In genomic region chr2:199955339-199956061, GRCh38 we compare ENCODE assay signal across 1 cellular context.
TF ChIP-seq lines count a peak whose summit lies in the region.

A gene with protein sequence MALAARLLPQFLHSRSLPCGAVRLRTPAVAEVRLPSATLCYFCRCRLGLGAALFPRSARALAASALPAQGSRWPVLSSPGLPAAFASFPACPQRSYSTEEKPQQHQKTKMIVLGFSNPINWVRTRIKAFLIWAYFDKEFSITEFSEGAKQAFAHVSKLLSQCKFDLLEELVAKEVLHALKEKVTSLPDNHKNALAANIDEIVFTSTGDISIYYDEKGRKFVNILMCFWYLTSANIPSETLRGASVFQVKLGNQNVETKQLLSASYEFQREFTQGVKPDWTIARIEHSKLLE (plus strand): TSS chr2:199955582. CDS start chr2:199955799, 217 bp downstream.
Gene TYW5 (minus strand): TSS chr2:199955491. CDS start chr2:199955470, 21 bp downstream.

TF ChIP-seq in HepG2, 621 proteins besides CTCF, POLR2A, EP300 and RAD21 (continued from another document and continues in another):
- TF ChIP-seq ZNF281 (CRISPR knock-in tag; IDR thresholded peaks at IDR 0.05; ENCODE audit: borderline replicate concordance) (no peak; the same call in 1 of the 2 replicates), ZNF530 (CRISPR knock-in tag; IDR thresholded peaks at IDR 0.05; ENCODE audit: low read depth) (peak; percentile 67; the same call in 1 of the 2 replicates), TBX3 (IDR thresholded peaks at IDR 0.05; ENCODE audit: borderline replicate concordance) (peak; percentile 92), PAF1 (CRISPR knock-in tag; IDR thresholded peaks at IDR 0.05) (no peak), CREM (IDR thresholded peaks at IDR 0.05) (peak; percentile 67), CREM (CRISPR knock-in tag; IDR thresholded peaks at IDR 0.05) (peak; percentile 40; the same call in 1 of the 2 replicates), REPIN1 (CRISPR knock-in tag; IDR thresholded peaks at IDR 0.05; ENCODE audit: borderline replicate concordance, low read depth) (peak; percentile 99), ZNF34 (CRISPR knock-in tag; IDR thresholded peaks at IDR 0.05; ENCODE audit: borderline replicate concordance) (peak; percentile 29; the same call in 1 of the 2 replicates), ZNF569 (CRISPR knock-in tag; IDR thresholded peaks at IDR 0.05; ENCODE audit: borderline replicate concordance) (no peak; the same call in 1 of the 2 replicates), NFE2L2 (IDR thresholded peaks at IDR 0.05; ENCODE audit: low read length) (no peak), TEAD2 (CRISPR knock-in tag; IDR thresholded peaks at IDR 0.05) (no peak), ZNF292 (CRISPR knock-in tag; IDR thresholded peaks at IDR 0.05; ENCODE audit: borderline replicate concordance, low read depth) (peak; percentile 92), SMARCC2 (IDR thresholded peaks at IDR 0.05) (no peak), ZNF724P (CRISPR knock-in tag; IDR thresholded peaks at IDR 0.05; ENCODE audit: borderline replicate concordance) (0 out of 2 replicates have a peak, but pooled peaks have one; percentile 96), NRL (CRISPR knock-in tag; IDR thresholded peaks at IDR 0.05; ENCODE audit: borderline replicate concordance) (peak; percentile 95; the same call in 1 of the 2 replicates), ATF6 (CRISPR knock-in tag; conservative IDR thresholded peaks at IDR 0.05) (peak; percentile 67; the same call in 1 of the 2 replicates), HMGXB4 (CRISPR knock-in tag; IDR thresholded peaks at IDR 0.05; ENCODE audit: borderline replicate concordance in 1 of 2, low read depth in 1 of 2) (peak; percentile 98 to 99; a peak in 3 of 4 replicates), GABPB1 (CRISPR knock-in tag; IDR thresholded peaks at IDR 0.05) (peak; percentile 99), TFDP2 (CRISPR knock-in tag; IDR thresholded peaks at IDR 0.05) (peak; percentile 78; the same call in 1 of the 2 replicates), NAIF1 (CRISPR knock-in tag; IDR thresholded peaks at IDR 0.05; ENCODE audit: borderline replicate concordance) (peak; percentile 96), ZNF7 (CRISPR knock-in tag; IDR thresholded peaks at IDR 0.05) (no peak), ZBTB37 (CRISPR knock-in tag; IDR thresholded peaks at IDR 0.05) (no peak), E2F2 (CRISPR knock-in tag; IDR thresholded peaks at IDR 0.05; ENCODE audit: borderline replicate concordance) (no peak), NCOA1 (CRISPR knock-in tag; IDR thresholded peaks at IDR 0.05) (peak; percentile 94), RFX3 (CRISPR knock-in tag; IDR thresholded peaks at IDR 0.05) (peak; percentile 40), TIGD3 (CRISPR knock-in tag; IDR thresholded peaks at IDR 0.05; ENCODE audit: borderline replicate concordance) (no peak), ZNF557 (CRISPR knock-in tag; IDR thresholded peaks at IDR 0.05) (0 out of 2 replicates have a peak, but pooled peaks have one; percentile 58), ZFP90 (CRISPR knock-in tag; IDR thresholded peaks at IDR 0.05; ENCODE audit: borderline replicate concordance) (peak; percentile 84), TCF7L2 (IDR thresholded peaks at IDR 0.05; ENCODE audit: low read depth, low read length) (no peak)
- TF ChIP-seq, protein P1, sequence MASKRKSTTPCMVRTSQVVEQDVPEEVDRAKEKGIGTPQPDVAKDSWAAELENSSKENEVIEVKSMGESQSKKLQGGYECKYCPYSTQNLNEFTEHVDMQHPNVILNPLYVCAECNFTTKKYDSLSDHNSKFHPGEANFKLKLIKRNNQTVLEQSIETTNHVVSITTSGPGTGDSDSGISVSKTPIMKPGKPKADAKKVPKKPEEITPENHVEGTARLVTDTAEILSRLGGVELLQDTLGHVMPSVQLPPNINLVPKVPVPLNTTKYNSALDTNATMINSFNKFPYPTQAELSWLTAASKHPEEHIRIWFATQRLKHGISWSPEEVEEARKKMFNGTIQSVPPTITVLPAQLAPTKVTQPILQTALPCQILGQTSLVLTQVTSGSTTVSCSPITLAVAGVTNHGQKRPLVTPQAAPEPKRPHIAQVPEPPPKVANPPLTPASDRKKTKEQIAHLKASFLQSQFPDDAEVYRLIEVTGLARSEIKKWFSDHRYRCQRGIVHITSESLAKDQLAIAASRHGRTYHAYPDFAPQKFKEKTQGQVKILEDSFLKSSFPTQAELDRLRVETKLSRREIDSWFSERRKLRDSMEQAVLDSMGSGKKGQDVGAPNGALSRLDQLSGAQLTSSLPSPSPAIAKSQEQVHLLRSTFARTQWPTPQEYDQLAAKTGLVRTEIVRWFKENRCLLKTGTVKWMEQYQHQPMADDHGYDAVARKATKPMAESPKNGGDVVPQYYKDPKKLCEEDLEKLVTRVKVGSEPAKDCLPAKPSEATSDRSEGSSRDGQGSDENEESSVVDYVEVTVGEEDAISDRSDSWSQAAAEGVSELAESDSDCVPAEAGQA (IDR thresholded peaks at IDR 0.05; ENCODE audit: low read depth): no peak
- TF ChIP-seq, protein P1 (CRISPR knock-in tag; IDR thresholded peaks at IDR 0.05; ENCODE audit: borderline replicate concordance): no peak
- TF ChIP-seq, protein P2, sequence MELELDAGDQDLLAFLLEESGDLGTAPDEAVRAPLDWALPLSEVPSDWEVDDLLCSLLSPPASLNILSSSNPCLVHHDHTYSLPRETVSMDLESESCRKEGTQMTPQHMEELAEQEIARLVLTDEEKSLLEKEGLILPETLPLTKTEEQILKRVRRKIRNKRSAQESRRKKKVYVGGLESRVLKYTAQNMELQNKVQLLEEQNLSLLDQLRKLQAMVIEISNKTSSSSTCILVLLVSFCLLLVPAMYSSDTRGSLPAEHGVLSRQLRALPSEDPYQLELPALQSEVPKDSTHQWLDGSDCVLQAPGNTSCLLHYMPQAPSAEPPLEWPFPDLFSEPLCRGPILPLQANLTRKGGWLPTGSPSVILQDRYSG (CRISPR knock-in tag; IDR thresholded peaks at IDR 0.05): no peak; the same call in 1 of the 2 replicates
- TF ChIP-seq, protein P3, sequence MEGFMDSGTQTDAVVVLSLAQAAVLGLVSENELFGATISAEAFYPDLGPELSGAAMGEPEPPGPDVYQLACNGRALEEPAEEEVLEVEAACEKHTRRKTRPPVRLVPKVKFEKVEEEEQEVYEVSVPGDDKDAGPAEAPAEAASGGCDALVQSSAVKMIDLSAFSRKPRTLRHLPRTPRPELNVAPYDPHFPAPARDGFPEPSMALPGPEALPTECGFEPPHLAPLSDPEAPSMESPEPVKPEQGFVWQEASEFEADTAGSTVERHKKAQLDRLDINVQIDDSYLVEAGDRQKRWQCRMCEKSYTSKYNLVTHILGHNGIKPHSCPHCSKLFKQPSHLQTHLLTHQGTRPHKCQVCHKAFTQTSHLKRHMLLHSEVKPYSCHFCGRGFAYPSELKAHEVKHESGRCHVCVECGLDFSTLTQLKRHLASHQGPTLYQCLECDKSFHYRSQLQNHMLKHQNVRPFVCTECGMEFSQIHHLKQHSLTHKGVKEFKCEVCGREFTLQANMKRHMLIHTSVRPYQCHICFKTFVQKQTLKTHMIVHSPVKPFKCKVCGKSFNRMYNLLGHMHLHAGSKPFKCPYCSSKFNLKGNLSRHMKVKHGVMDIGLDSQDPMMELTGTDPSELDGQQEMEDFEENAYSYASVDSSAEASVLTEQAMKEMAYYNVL (CRISPR knock-in tag; IDR thresholded peaks at IDR 0.05; ENCODE audit: borderline replicate concordance): peak; percentile 92; the same call in 1 of the 2 replicates
